In the genomic region with DNA sequence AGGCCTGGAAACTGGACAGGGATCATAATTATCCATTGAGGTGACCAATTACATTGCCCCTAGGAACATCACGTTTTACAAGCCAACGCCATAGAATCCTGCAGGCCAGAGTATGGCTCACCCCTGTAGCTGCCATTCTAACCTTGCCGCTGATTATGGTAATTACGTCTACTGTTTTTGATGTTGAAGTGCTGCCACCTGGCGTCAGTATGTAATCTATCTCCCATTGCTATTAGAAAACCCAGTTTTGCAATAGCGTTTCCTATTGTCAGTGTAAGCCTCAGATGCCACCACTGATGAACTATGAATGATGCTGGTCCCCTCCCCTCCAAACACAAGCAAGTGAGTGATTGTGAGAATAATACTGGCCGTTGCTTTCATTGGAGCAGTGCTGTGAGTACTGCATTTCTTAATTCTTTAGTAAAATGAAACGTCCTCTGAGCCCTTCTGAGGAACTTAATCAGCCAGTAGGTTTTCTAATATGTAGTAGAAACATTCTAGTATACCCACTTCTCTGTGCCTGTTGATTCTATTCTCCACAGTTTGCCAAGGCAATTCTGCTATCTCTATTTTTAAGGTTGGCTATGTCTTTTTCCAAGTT, we compare ENCODE assay signal across 8 cellular contexts.
A peak's percentile ranks its signal among the peaks of the same experiment; 100 is the strongest.
DNase-seq lines count a peak whose midpoint lies in the region; ATAC-seq and TF ChIP-seq lines count a peak whose summit lies in the region.

No MANE protein-coding gene starts in this region.

- TF ChIP-seq POLR2A in heart left ventricle (IDR thresholded peaks at IDR 0.05): no peak

- TF ChIP-seq CTCF in heart left ventricle (IDR thresholded peaks at IDR 0.05): peak; percentile 49 to 72 (median 56)

- intact Hi-C loops in heart left ventricle (cut with DNase I): loop anchor here (2.0 to 10.0 kb wide), 13 partner anchors 121 to 848 kb away; no protein-coding TSS in a partner anchor

- WGBS in heart left ventricle, 4 donors: 13 to 15% (median 14%) methylated on average over 8 of the region's 8 CpGs

- peak; percentile 52 for DNase-seq in EL
- DNase-seq in NCI-H69 (lab: John Stamatoyannopoulos, UW): peak; percentile 80
- peak in 4 of 5 donors; percentile 32 to 50 (median 43) for DNase-seq in heart left ventricle
- peak; percentile 7 for DNase-seq in pulmonary artery endothelial cell (ENCODE audit: low read depth, low spot score)
- DNase-seq in KG1 (lab: John Stamatoyannopoulos, UW): no peak

- H3K9me3 Mint-ChIP-seq in activated T-helper 17 cell treated with anti-CD3 and anti-CD28 coated beads, Interleukin-2, amount 50 U/mL, for 72 hours: no peaks in the 10 kb centered on the region

- no peak overlapping the region for H3K4me3 Mint-ChIP-seq in activated T-helper 17 cell treated with anti-CD3 and anti-CD28 coated beads, Interleukin-2, amount 50 U/mL, for 72 hours

- no peaks in the 10 kb centered on the region for H3K4me1 ChIP-seq in heart left ventricle

- no peak overlapping the region for H3K27ac ChIP-seq in heart left ventricle

- no peaks in the 10 kb centered on the region for H3K9me3 ChIP-seq in heart left ventricle

- H3K27me3 ChIP-seq in heart left ventricle: peaks cover 0 to 6% (median 0%) of the 10 kb centered on the region in 9 donors

- H3K36me3 ChIP-seq in heart left ventricle: no peaks in the 10 kb centered on the region

- no peaks in the 10 kb centered on the region for H3K4me1 Mint-ChIP-seq in activated T-helper 17 cell treated with anti-CD3 and anti-CD28 coated beads, Interleukin-2, amount 50 U/mL, for 72 hours

- no peak overlapping the region for H3K4me3 ChIP-seq in heart left ventricle

- H3K27me3 Mint-ChIP-seq in activated T-helper 17 cell treated with anti-CD3 and anti-CD28 coated beads, Interleukin-2, amount 50 U/mL, for 72 hours: peaks cover 12% of the 10 kb centered on the region

- ATAC-seq in GM19468 (IDR thresholded peaks at IDR 0.05; ENCODE audit: extremely low read depth, unreplicated experiment) (peak; percentile 92), HG03460 (IDR thresholded peaks at IDR 0.05; ENCODE audit: unreplicated experiment) (peak; percentile 81), heart left ventricle (peak; percentile 42 to 89 (median 78))
- ATAC-seq in activated T-helper 17 cell treated with anti-CD3 and anti-CD28 coated beads, Interleukin-2, amount 50 U/mL, for 72 hours (replicated peaks): peak; percentile 67

- no peaks in the 10 kb centered on the region for H3K36me3 Mint-ChIP-seq in activated T-helper 17 cell treated with anti-CD3 and anti-CD28 coated beads, Interleukin-2, amount 50 U/mL, for 72 hours (ENCODE audit: low read depth)

- no peak overlapping the region for H3K27ac Mint-ChIP-seq in activated T-helper 17 cell treated with anti-CD3 and anti-CD28 coated beads, Interleukin-2, amount 50 U/mL, for 72 hours
